33 cellular contexts compared by ENCODE assay signal in genomic region chr2:151577116-151577515, GRCh38.
"Had no signal": no experiment of that assay in that cellular context is flagged by ENCODE, and none has a peak within 500 bp of the region (broad histone marks: within the 10 kb centered on the region; RNA-seq: fewer than 3 reads in every experiment).

No MANE protein-coding gene starts in this region.

- H3K36me3 ChIP-seq: MG63 had no signal

- H3K27me3 ChIP-seq: MG63 had no signal

- H3K9me3 ChIP-seq: MG63 had no signal

- DNase-seq: Karpas-422, Kasumi-1, MG63, MM.1S, MV-4-11, NCI-H1048, NCI-H1092, NCI-H1092 treated with DMSO at 0.1 percent for 48 hours, NCI-H1105, NCI-H1105 treated with DMSO at 0.1 percent for 48 hours, NCI-H1417 treated with DMSO at 0.1 percent for 48 hours, NCI-H1436, NCI-H1436 treated with DMSO at 0.1 percent for 48 hours, NCI-H146, NCI-H1694, NCI-H1694 treated with DMSO at 0.1 percent for 48 hours, NCI-H187 treated with DMSO at 0.1 percent for 48 hours, NCI-H1930, NCI-H2029, NCI-H2029 treated with DMSO at 0.1 percent for 48 hours, NCI-H2081, NCI-H2081 treated with DMSO at 0.1 percent for 48 hours, NCI-H2107, NCI-H2171, NCI-H2171 treated with DMSO at 0.1 percent for 48 hours, NCI-H2227 treated with DMSO at 0.1 percent for 48 hours, NCI-H226, NCI-H345, NCI-H446, NCI-H446 treated with DMSO at 0.1 percent for 48 hours, NCI-H510A, NCI-H510A treated with DMSO at 0.1 percent for 48 hours had no signal

- H3K4me3 ChIP-seq: MG63 had no signal

- H3K27ac ChIP-seq: KMS-11 had no signal

- H3K9ac ChIP-seq: KMS-11 had no signal
